21 cellular contexts compared by ENCODE assay signal in the genomic region with DNA sequence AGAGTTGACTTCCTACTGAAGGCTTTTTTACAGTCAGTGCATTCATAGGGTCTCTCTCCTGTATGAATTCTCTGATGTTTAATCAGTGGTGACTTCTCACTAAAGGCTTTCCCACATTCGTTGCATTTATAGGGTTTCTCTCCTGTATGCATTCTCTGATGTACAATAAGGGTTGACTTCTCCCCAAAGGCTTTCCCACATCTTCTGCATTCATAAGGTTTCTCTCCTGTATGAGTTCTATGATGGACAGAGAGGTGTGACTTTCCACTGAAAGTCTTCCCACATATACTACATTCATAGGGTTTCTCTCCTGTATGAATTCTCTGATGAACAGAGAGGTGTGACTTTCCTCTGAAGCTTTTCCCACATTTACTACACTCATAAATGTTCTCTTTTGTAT. TPM values are rescaled to one million over a fixed set of nuclear protein-coding genes. Genes with fewer than 3 reads are reported as not detected.
DNase-seq lines count a peak whose midpoint lies in the region; ATAC-seq, FAIRE-seq and TF ChIP-seq lines count a peak whose summit lies in the region.
"Had no signal": no experiment of that assay in that cellular context is flagged by ENCODE, and none has a peak within 500 bp of the region (broad histone marks: within the 10 kb centered on the region; RNA-seq: fewer than 3 reads in every experiment).

No MANE protein-coding gene starts in this region.

- in situ Hi-C loops in HepG2 (cut with HindIII; ENCODE audit: extremely low pct_ligation_motif_present, low pct_unique_long_range_greater_than_20kb) = no loop called here

- H3K27ac ChIP-seq in liver (ENCODE audit: low read depth in 1 of 2, low read length in 2 of 2) = no peak overlapping the region
- no peak overlapping the region for H3K27ac ChIP-seq in HepG2 (ENCODE audit: extremely low read length, insufficient read depth, low read length)
- H3K27ac ChIP-seq in suprapubic skin = no peak overlapping the region
- no peak overlapping the region for H3K27ac ChIP-seq in thyroid gland
- no peak overlapping the region for H3K27ac ChIP-seq in sigmoid colon
- H3K27ac ChIP-seq: BLaER1 treated with 17β-estradiol and CSF1 and Interleukin-3, amounts not matched to agents 10 nM and 100 nM had no signal

- TF ChIP-seq CTCF in liver (IDR thresholded peaks at IDR 0.05; ENCODE audit: low read depth, low read length, missing input control) (no peak), HepG2 (CRISPR knock-in tag; IDR thresholded peaks at IDR 0.05) (no peak), fibroblast of pulmonary artery (IDR thresholded peaks at IDR 0.05; ENCODE audit: low read length, missing control alignments) (no peak), MCF 10A (IDR thresholded peaks at IDR 0.05; ENCODE audit: unreplicated experiment) (no peak), suprapubic skin (IDR thresholded peaks at IDR 0.05) (no peak), thyroid gland (IDR thresholded peaks at IDR 0.05) (no peak), sigmoid colon (IDR thresholded peaks at IDR 0.05) (no peak)

- peaks cover 2% of the 10 kb centered on the region for H3K36me3 Mint-ChIP-seq in T-helper 17 cell (ENCODE audit: low read depth)
- peaks cover 13% of the 10 kb centered on the region for H3K36me3 Mint-ChIP-seq in MCF 10A (ENCODE audit: insufficient read depth, unreplicated experiment)

- H3K4me1 ChIP-seq in liver (ENCODE audit: control insufficient read depth in 4 of 4, insufficient read depth in 4 of 4, low read length in 3 of 4) (no peaks in the 10 kb centered on the region), HepG2 (ENCODE audit: insufficient read depth, low read length) (peaks cover 11% of the 10 kb centered on the region), suprapubic skin (no peaks in the 10 kb centered on the region), thyroid gland (no peaks in the 10 kb centered on the region), sigmoid colon (no peaks in the 10 kb centered on the region)
- H3K4me1 ChIP-seq: BLaER1 treated with 17β-estradiol and CSF1 and Interleukin-3, amounts not matched to agents 10 nM and 100 nM had no signal

- peaks cover 0 to 16% (median 13%) of the 10 kb centered on the region in 4 donors for H3K36me3 ChIP-seq in liver (ENCODE audit: control insufficient read depth in 4 of 4, insufficient read depth in 3 of 4, low read depth in 1 of 4, low read length in 3 of 4)
- H3K36me3 ChIP-seq in HepG2 (replicated peaks in 1 of 2; ENCODE audit: control insufficient read depth in 1 of 2, insufficient read depth in 2 of 2, low read length in 2 of 2) = no peaks in the 10 kb centered on the region
- H3K36me3 ChIP-seq in suprapubic skin = peaks cover 12% of the 10 kb centered on the region
- H3K36me3 ChIP-seq in thyroid gland = peaks cover 0 to 4% of the 10 kb centered on the region in 2 donors
- peaks cover 0 to 31% (median 4%) of the 10 kb centered on the region in 4 donors for H3K36me3 ChIP-seq in sigmoid colon

- H3K4me3 ChIP-seq in liver (ENCODE audit: low read depth in 1 of 3, low read length in 3 of 3) (peak overlapping the region in 2 of 3 donors; percentile 11 to 21), HepG2 (replicated peaks in 1 of 3; ENCODE audit: insufficient read depth in 1 of 3, low read depth in 2 of 3, low read length in 3 of 3) (no peak overlapping the region), fibroblast of pulmonary artery (replicated peaks; ENCODE audit: low read depth, low read length) (no peak overlapping the region), suprapubic skin (no peak overlapping the region), thyroid gland (replicated peaks in 1 of 3) (no peak overlapping the region), sigmoid colon (no peak overlapping the region)
- H3K4me3 ChIP-seq: MG63 had no signal

- no peaks in the 10 kb centered on the region for H4K20me1 ChIP-seq in HepG2 (ENCODE audit: insufficient read depth, low read length)
- H4K20me1 ChIP-seq: BLaER1 treated with 17β-estradiol and CSF1 and Interleukin-3, amounts not matched to agents 10 nM and 100 nM had no signal

- peaks cover 20% of the 10 kb centered on the region for H3K9me3 Mint-ChIP-seq in MCF 10A (ENCODE audit: unreplicated experiment)

- ATAC-seq in HepG2 = no peak
- ATAC-seq in T-helper 17 cell = no peak
- ATAC-seq: SK-N-SH treated with all-trans-retinoic acid at 6 μM for 48 hours had no signal

- no peaks in the 10 kb centered on the region for H3K79me2 ChIP-seq in HepG2 (ENCODE audit: insufficient read depth, low read length)

- FAIRE-seq in HepG2 (lab: Jason Lieb, UNC) = no peak
- FAIRE-seq: RCC 7860 had no signal

- H3K4me3 Mint-ChIP-seq in T-helper 17 cell (peak overlapping the region; percentile 2), MCF 10A (ENCODE audit: unreplicated experiment) (no peak overlapping the region)

- CTCF ChIA-PET in HepG2 (lab: Yijun Ruan, JAX; ENCODE audit: low intra/inter-chr PET ratio, low total read pairs) (no interaction called here), MCF 10A (lab: Yijun Ruan, JAX) (no interaction called here)

- H3K27ac Mint-ChIP-seq in T-helper 17 cell (no peak overlapping the region), MCF 10A (ENCODE audit: low read depth, unreplicated experiment) (no peak overlapping the region)

- peaks cover 3 to 49% (median 32%) of the 10 kb centered on the region in 4 donors for H3K9me3 ChIP-seq in liver (ENCODE audit: control insufficient read depth in 4 of 4, low read length in 3 of 4)
- peaks cover 9% of the 10 kb centered on the region for H3K9me3 ChIP-seq in HepG2 (ENCODE audit: low read length)
- peaks cover 2% of the 10 kb centered on the region for H3K9me3 ChIP-seq in T-helper 17 cell (ENCODE audit: control insufficient read depth, low read length, poor library complexity, severe bottlenecking)
- H3K9me3 ChIP-seq in suprapubic skin = no peaks in the 10 kb centered on the region
- no peaks in the 10 kb centered on the region for H3K9me3 ChIP-seq in thyroid gland
- H3K9me3 ChIP-seq in sigmoid colon = peaks cover 0 to 14% (median 10%) of the 10 kb centered on the region in 4 donors

- H3K27me3 ChIP-seq in liver (ENCODE audit: control insufficient read depth in 4 of 4, insufficient read depth in 4 of 4, low read length in 3 of 4) = no peaks in the 10 kb centered on the region
- no peaks in the 10 kb centered on the region for H3K27me3 ChIP-seq in HepG2 (ENCODE audit: control insufficient read depth in 1 of 2, insufficient read depth in 2 of 2, low read length in 2 of 2)
- H3K27me3 ChIP-seq in suprapubic skin = no peaks in the 10 kb centered on the region
- H3K27me3 ChIP-seq in thyroid gland = no peaks in the 10 kb centered on the region
- H3K27me3 ChIP-seq in sigmoid colon = no peaks in the 10 kb centered on the region
- H3K27me3 ChIP-seq: BLaER1 treated with 17β-estradiol and CSF1 and Interleukin-3, amounts not matched to agents 10 nM and 100 nM; MG63 had no signal

- TF ChIP-seq RAD21 in liver (IDR thresholded peaks at IDR 0.05) (no peak), HepG2 (CRISPR knock-in tag; IDR thresholded peaks at IDR 0.05) (no peak)

- H3K9ac ChIP-seq in liver (ENCODE audit: low read depth in 1 of 2, low read length in 2 of 2) (no peak overlapping the region), HepG2 (ENCODE audit: insufficient read depth, low read depth, low read length) (no peak overlapping the region)
- H3K9ac ChIP-seq: BLaER1 treated with 17β-estradiol and CSF1 and Interleukin-3, amounts not matched to agents 10 nM and 100 nM had no signal

- POLR2A ChIA-PET in HepG2 (lab: Yijun Ruan, JAX) = no interaction called here
- POLR2A ChIA-PET in MCF 10A (lab: Yijun Ruan, JAX) = no interaction called here

- intact Hi-C loops in HepG2 (cut with micrococcal nuclease; ENCODE audit: unreplicated experiment) (no loop called here), MCF 10A (cut with micrococcal nuclease) (no loop called here), thyroid gland (cut with DNase I) (no loop called here), sigmoid colon (cut with DNase I) (no loop called here)

- TF ChIP-seq EP300 in HepG2 (IDR thresholded peaks at IDR 0.05; ENCODE audit: low read depth in 2 of 2, low read length in 2 of 2) = no peak
- no peak for TF ChIP-seq EP300 in HepG2 (CRISPR knock-in tag; IDR thresholded peaks at IDR 0.05; ENCODE audit: borderline replicate concordance)
- TF ChIP-seq EP300 in suprapubic skin (IDR thresholded peaks at IDR 0.05) = no peak
- no peak for TF ChIP-seq EP300 in sigmoid colon (IDR thresholded peaks at IDR 0.05)

- no peak overlapping the region for H2AFZ ChIP-seq in HepG2 (ENCODE audit: low read length)

- no peaks in the 10 kb centered on the region for H3K4me1 Mint-ChIP-seq in T-helper 17 cell
- no peaks in the 10 kb centered on the region for H3K4me1 Mint-ChIP-seq in MCF 10A (ENCODE audit: insufficient read depth, unreplicated experiment)

- no TSS peak for BruUV-seq in HepG2 (replicated peaks; lab: Mats Ljungman, UMichigan)
- BruUV-seq in MCF 10A (replicated peaks; lab: Mats Ljungman, UMichigan) = no TSS peak

- no peak overlapping the region for H3K4me2 ChIP-seq in HepG2 (ENCODE audit: low read depth, low read length)
- H3K4me2 ChIP-seq: BLaER1 treated with 17β-estradiol and CSF1 and Interleukin-3, amounts not matched to agents 10 nM and 100 nM had no signal

- TF ChIP-seq POLR2A in HepG2 (IDR thresholded peaks at IDR 0.05; ENCODE audit: insufficient read depth in 1 of 2, low read depth in 2 of 2, low read length in 2 of 2) = no peak
- no peak for TF ChIP-seq POLR2A in suprapubic skin (IDR thresholded peaks at IDR 0.05)
- TF ChIP-seq POLR2A in thyroid gland (IDR thresholded peaks at IDR 0.05) = no peak
- TF ChIP-seq POLR2A in sigmoid colon (IDR thresholded peaks at IDR 0.05) = no peak

- 97% methylated on average over 1 of the region's 1 CpG for WGBS in liver
- 100% methylated on average over 1 of the region's 1 CpG for WGBS in HepG2 (ENCODE audit: low lambda C conversion rate)
- WGBS in suprapubic skin = 77% methylated on average over 1 of the region's 1 CpG
- WGBS in thyroid gland, 2 donors = 100% methylated on average over 1 of the region's 1 CpG
- WGBS in sigmoid colon, 2 donors = 94 to 100% methylated on average over 1 of the region's 1 CpG

- DNase-seq in HepG2 (ENCODE audit: low spot score) = no peak
- no peak for DNase-seq in T-helper 17 cell
- DNase-seq in fibroblast of pulmonary artery (ENCODE audit: low read depth) = peak; percentile 1
- DNase-seq in MCF 10A (ENCODE audit: unreplicated experiment) = no peak
- no peak for DNase-seq in suprapubic skin (ENCODE audit: low spot score in 2 of 2)
- no peak for DNase-seq in thyroid gland
- DNase-seq in sigmoid colon = no peak
- DNase-seq: 8988T, DMS 273 treated with DMSO at 0.1 percent for 48 hours, MG63, NCI-H1092, NCI-H146, NCI-H2081 treated with DMSO at 0.1 percent for 48 hours, NCI-H510A treated with DMSO at 0.1 percent for 48 hours, NCI-H82, Right ventricle myocardium superior, T-helper 1 cell had no signal

- no peaks in the 10 kb centered on the region for H3K27me3 Mint-ChIP-seq in T-helper 17 cell
- no peaks in the 10 kb centered on the region for H3K27me3 Mint-ChIP-seq in MCF 10A (ENCODE audit: insufficient read depth, unreplicated experiment)

RNA-seq across cellular contexts. Expression of gene ZNF674, which starts 45.2 kb away (rescaled TPM):
- total RNA-seq in liver = 1 to 10 TPM; 2.2 to 3.6 TPM
- polyA plus RNA-seq in liver = 1 to 10 TPM in 1 of 2 donors, under 1 TPM in 1; 0.84 to 2.0 TPM
- total RNA-seq in HepG2 (2016; rRNA removed; fragmentation: Illumina TruSeq; extraction: Trizol) = 3.5 and 4.2 TPM in 2 replicates
- total RNA-seq in HepG2 (2016; cell fraction: cytosol; rRNA removed; fragmentation: Illumina TruSeq; extraction: Trizol; ENCODE audit: low read depth) = 0.35 and 1.0 TPM in 2 replicates
- 2.6 and 4.7 TPM in 2 replicates for total RNA-seq in HepG2 (2016; cell fraction: insoluble cytoplasmic fraction; rRNA removed; fragmentation: Illumina TruSeq; extraction: Trizol)
- 1.1 and 1.5 TPM in 2 replicates for total RNA-seq in HepG2 (2016; cell fraction: membrane; rRNA removed; fragmentation: Illumina TruSeq; extraction: Trizol)
- 2.3 and 4.8 TPM in 2 replicates for total RNA-seq in HepG2 (2016; cell fraction: nucleus; rRNA removed; fragmentation: Illumina TruSeq; extraction: Trizol)
- polyA plus RNA-seq in HepG2 (2011; rRNA removed) = 2.9 and 4.0 TPM in 2 replicates
- 1.3 and 2.6 TPM in 2 replicates for polyA plus RNA-seq in HepG2 (2011; cell fraction: cytosol; rRNA removed)
- 4.5 and 5.2 TPM in 2 replicates for polyA plus RNA-seq in HepG2 (2011; cell fraction: nucleus; rRNA removed)
- 1.7 and 2.4 TPM in 2 replicates for polyA plus RNA-seq in HepG2 (2012)
- polyA plus RNA-seq in HepG2 (2016; cell fraction: cytosol; fragmentation: Illumina TruSeq; extraction: Trizol; ENCODE audit: low read depth) = 0.17 and 0.28 TPM in 2 replicates
- 2.6 and 3.3 TPM in 2 replicates for polyA plus RNA-seq in HepG2 (2016; cell fraction: insoluble cytoplasmic fraction; fragmentation: Illumina TruSeq; extraction: Trizol; ENCODE audit: low read depth)
- 0.33 and 0.52 TPM in 2 replicates for polyA plus RNA-seq in HepG2 (2016; cell fraction: membrane; fragmentation: Illumina TruSeq; extraction: Trizol; ENCODE audit: low read depth)
- polyA plus RNA-seq in HepG2 (2016; cell fraction: nucleus; fragmentation: Illumina TruSeq; extraction: Trizol; ENCODE audit: insufficient read depth, low read depth) = 5.1 and 5.8 TPM in 2 replicates
- polyA minus RNA-seq in HepG2 (2011; rRNA and poly(A)+ RNA removed; ENCODE audit: low replicate concordance) = 9.1 and 19.5 TPM in 2 replicates
- 1.8 and 2.8 TPM in 2 replicates for polyA minus RNA-seq in HepG2 (2011; cell fraction: cytosol; rRNA and poly(A)+ RNA removed)
- polyA minus RNA-seq in HepG2 (2011; cell fraction: nucleus; rRNA and poly(A)+ RNA removed) = 6.8 and 9.7 TPM in 2 replicates
- 1 to 10 TPM; 1.6 to 3.9 TPM for total RNA-seq in T-helper 17 cell
- total RNA-seq in MCF 10A (2022) = 7.2 and 9.7 TPM in 2 replicates
- 1 to 10 TPM; 1.9 to 6.2 (median 3.7) TPM for total RNA-seq in suprapubic skin
- 1 to 10 TPM; 2.9 to 9.3 (median 6.6) TPM for total RNA-seq in thyroid gland
- total RNA-seq in sigmoid colon = 1 to 10 TPM; 3.0 to 9.1 (median 5.5) TPM
- polyA plus RNA-seq in sigmoid colon = 1 to 10 TPM; 1.2 to 1.4 (median 1.3) TPM

Comparison
In these comparisons a context has a peak if more than half of its experiments do, and no peak if none do; other contexts are left out.
1. H3K4me3 ChIP-seq: peak in liver (2 of 3); none in HepG2 (0 of 3), fibroblast of pulmonary artery (single experiment), suprapubic skin (single experiment), thyroid gland (0 of 3) and sigmoid colon (0 of 4).